9 cellular contexts compared by ENCODE assay signal in the genomic region with DNA sequence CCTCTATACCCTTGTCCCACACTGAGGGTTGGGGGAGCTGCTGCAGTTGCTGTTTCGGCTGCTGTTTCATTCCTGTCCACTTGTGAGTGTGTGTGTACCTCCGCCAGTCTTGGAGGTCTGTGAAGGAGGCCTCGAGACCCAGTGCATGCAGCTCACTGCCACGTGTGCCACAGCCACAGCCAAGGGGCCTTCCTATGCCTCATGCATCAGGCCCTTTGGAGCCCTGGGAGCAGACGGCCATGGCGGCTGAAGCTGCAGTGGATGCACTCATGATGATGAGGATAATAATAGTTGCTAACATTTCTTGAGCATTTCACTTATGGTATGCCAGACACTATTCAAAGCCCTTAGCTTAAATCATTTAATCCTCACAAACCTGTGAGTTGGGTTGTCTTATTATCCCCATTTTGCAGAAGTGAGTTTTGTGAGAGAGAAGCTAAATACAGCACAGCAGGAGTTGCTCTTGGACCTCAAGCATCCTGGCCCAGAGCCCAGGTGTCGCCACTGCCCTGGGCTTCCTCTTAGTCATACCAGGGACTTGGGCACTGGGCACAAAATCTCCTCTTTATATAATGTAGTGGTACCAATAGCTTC.
A peak's percentile ranks its signal among the peaks of the same experiment; 100 is the strongest.
DNase-seq lines count a peak whose midpoint lies in the region; ATAC-seq, FAIRE-seq and TF ChIP-seq lines count a peak whose summit lies in the region.
"Had no signal": no experiment of that assay in that cellular context is flagged by ENCODE, and none has a peak within 500 bp of the region (broad histone marks: within the 10 kb centered on the region; RNA-seq: fewer than 3 reads in every experiment).

No MANE protein-coding gene starts in this region.

- peaks cover 69% of the 10 kb centered on the region for H3K36me3 Mint-ChIP-seq in effector memory CD8-positive, alpha-beta T cell (ENCODE audit: insufficient read depth)

- DNase-seq in H54 (ENCODE audit: insufficient read length, low spot score) (no peak), RPMI7951 (ENCODE audit: low read depth) (peak; percentile 83), omental fat pad (ENCODE audit: low spot score) (peak; percentile 58), GOT3 (lab: John Stamatoyannopoulos, UW) (no peak), GM19239 (ENCODE audit: insufficient read length, low spot score) (no peak), HuH-7 (ENCODE audit: low spot score) (no peak)
- DNase-seq in effector memory CD8-positive, alpha-beta T cell = peak in 1 of 3 experiments; percentile 13

- no peak for TF ChIP-seq CTCF in omental fat pad (IDR thresholded peaks at IDR 0.05)

- H3K4me1 Mint-ChIP-seq in effector memory CD8-positive, alpha-beta T cell (ENCODE audit: low read depth in 2 of 2) = peaks cover 54 to 72% of the 10 kb centered on the region in 2 donors

- no peaks in the 10 kb centered on the region for H3K27me3 Mint-ChIP-seq in effector memory CD8-positive, alpha-beta T cell

- H3K4me3 Mint-ChIP-seq in effector memory CD8-positive, alpha-beta T cell = peak overlapping the region; percentile 74 to 78

- peaks cover 0 to 5% of the 10 kb centered on the region in 2 donors for H3K9me3 Mint-ChIP-seq in effector memory CD8-positive, alpha-beta T cell

- no peak for TF ChIP-seq POLR2A in H54 (IDR thresholded peaks at IDR 0.05; ENCODE audit: low read depth, low read length)

- peak overlapping the region; percentile 95 to 98 for H3K27ac Mint-ChIP-seq in effector memory CD8-positive, alpha-beta T cell

- FAIRE-seq in H54 (lab: Jason Lieb, UNC) = peak; percentile 75
- no peak for FAIRE-seq in GM19239 (lab: Jason Lieb, UNC)
- FAIRE-seq: keratinocyte had no signal

- ATAC-seq in effector memory CD8-positive, alpha-beta T cell (replicated peaks) = no peak
- no peak for ATAC-seq in omental fat pad (ENCODE audit: low FRiP score)
- no peak for ATAC-seq in HG03159 (IDR thresholded peaks at IDR 0.05; ENCODE audit: unreplicated experiment)

Comparison
In these comparisons a context has a peak if more than half of its experiments do, and no peak if none do; other contexts are left out.
1. DNase-seq: peak in RPMI7951 (single experiment) and omental fat pad (single experiment); none in H54 (single experiment), GOT3 (single experiment), GM19239 (single experiment) and HuH-7 (single experiment).